In genomic region chr17:47276868-47277267, GRCh38 we compare ENCODE assay signal across 8 cellular contexts. TPM values are rescaled to one million over a fixed set of nuclear protein-coding genes. Genes with fewer than 3 reads are reported as not detected.
DNase-seq lines count a peak whose midpoint lies in the region; ATAC-seq and TF ChIP-seq lines count a peak whose summit lies in the region.

No MANE protein-coding gene starts in this region.

- H3K9me3 ChIP-seq in Peyer's patch (no peaks in the 10 kb centered on the region), gastroesophageal sphincter (no peaks in the 10 kb centered on the region)

- intact Hi-C loops in sciatic nerve (cut with DNase I), result no loop called here

- no peak for TF ChIP-seq EP300 in gastroesophageal sphincter (IDR thresholded peaks at IDR 0.05)

- ATAC-seq in gastroesophageal sphincter (peak; percentile 43), sciatic nerve (peak; percentile 58), HG02884 (IDR thresholded peaks at IDR 0.05; ENCODE audit: unreplicated experiment) (no peak)
- ATAC-seq in activated CD8-positive, alpha-beta T cell treated with anti-CD3 and anti-CD28 coated beads, Interleukin-2, amount 10 ng/mL, durations not matched to agents 7 days and 5 days, result no peak

- H3K27ac ChIP-seq in Peyer's patch (peak overlapping the region; percentile 25 to 81 (median 58)), gastroesophageal sphincter (peak overlapping the region; percentile 85 to 97 (median 92))

- H3K4me3 ChIP-seq in Peyer's patch (no peak overlapping the region), gastroesophageal sphincter (no peak overlapping the region)

- WGBS in gastroesophageal sphincter (ENCODE audit: low coverage in 1 of 2), 2 donors, result 0 to 20% methylated on average over 2 to 4 of the region's 10 CpGs

- no peak overlapping the region for H3K4me3 Mint-ChIP-seq in activated CD8-positive, alpha-beta T cell treated with anti-CD3 and anti-CD28 coated beads, Interleukin-2, amount 10 ng/mL, durations not matched to agents 7 days and 5 days

- CTCF ChIA-PET in activated CD8-positive, alpha-beta T cell treated with anti-CD3 and anti-CD28 coated beads, Interleukin-2, amount 10 ng/mL, durations not matched to agents 7 days and 5 days (lab: Charles Lee), result no interaction called here

- H3K4me1 Mint-ChIP-seq in activated CD8-positive, alpha-beta T cell treated with anti-CD3 and anti-CD28 coated beads, Interleukin-2, amount 10 ng/mL, durations not matched to agents 7 days and 5 days (ENCODE audit: low read depth), result peaks cover 9% of the 10 kb centered on the region

- H3K27ac Mint-ChIP-seq in activated CD8-positive, alpha-beta T cell treated with anti-CD3 and anti-CD28 coated beads, Interleukin-2, amount 10 ng/mL, durations not matched to agents 7 days and 5 days, result no peak overlapping the region

- no peaks in the 10 kb centered on the region for H3K9me3 Mint-ChIP-seq in activated CD8-positive, alpha-beta T cell treated with anti-CD3 and anti-CD28 coated beads, Interleukin-2, amount 10 ng/mL, durations not matched to agents 7 days and 5 days (ENCODE audit: insufficient read depth)

- POLR2A ChIA-PET in activated CD8-positive, alpha-beta T cell treated with anti-CD3 and anti-CD28 coated beads, Interleukin-2, amount 10 ng/mL, durations not matched to agents 7 days and 5 days (lab: Charles Lee), result interaction anchor here (0.8 kb wide), 1 partner anchor 23 kb away, joined by 3 read pairs; no protein-coding TSS in a partner anchor

- H3K36me3 Mint-ChIP-seq in activated CD8-positive, alpha-beta T cell treated with anti-CD3 and anti-CD28 coated beads, Interleukin-2, amount 10 ng/mL, durations not matched to agents 7 days and 5 days (ENCODE audit: low read depth), result no peaks in the 10 kb centered on the region

- H3K27me3 Mint-ChIP-seq in activated CD8-positive, alpha-beta T cell treated with anti-CD3 and anti-CD28 coated beads, Interleukin-2, amount 10 ng/mL, durations not matched to agents 7 days and 5 days (ENCODE audit: low read depth), result peaks cover 21% of the 10 kb centered on the region

- DNase-seq in GM03348 (ENCODE audit: low spot score), result peak; percentile 72
- DNase-seq in Peyer's patch, result peak in 1 of 3 donors; percentile 57
- DNase-seq in sciatic nerve (ENCODE audit: low spot score), result peak; percentile 81
- DNase-seq in mesenteric fat pad (ENCODE audit: low spot score), result no peak
- DNase-seq in retina, result no peak
- DNase-seq in activated CD8-positive, alpha-beta T cell treated with anti-CD3 and anti-CD28 coated beads, Interleukin-2, amount 10 ng/mL, durations not matched to agents 7 days and 5 days, result no peak

- H3K4me1 ChIP-seq in Peyer's patch (peaks cover 0 to 47% (median 13%) of the 10 kb centered on the region in 4 donors), gastroesophageal sphincter (peaks cover 39 to 87% (median 61%) of the 10 kb centered on the region in 3 donors)

- TF ChIP-seq CTCF in Peyer's patch (IDR thresholded peaks at IDR 0.05) (no peak), gastroesophageal sphincter (IDR thresholded peaks at IDR 0.05) (no peak)

- TF ChIP-seq POLR2A in Peyer's patch (IDR thresholded peaks at IDR 0.05) (no peak), gastroesophageal sphincter (IDR thresholded peaks at IDR 0.05) (no peak)

- H3K36me3 ChIP-seq in Peyer's patch, result no peaks in the 10 kb centered on the region
- no peaks in the 10 kb centered on the region for H3K36me3 ChIP-seq in gastroesophageal sphincter

- H3K27me3 ChIP-seq in Peyer's patch (no peaks in the 10 kb centered on the region), gastroesophageal sphincter (no peaks in the 10 kb centered on the region)

RNA-seq across cellular contexts. Expression of gene ITGB3, which starts 23.2 kb away (rescaled TPM):
- total RNA-seq in Peyer's patch (10 to 100 TPM in 1 of 4 donors, 1 to 10 TPM in 3; 4.6 to 18.2 (median 6.6) TPM), gastroesophageal sphincter (10 to 100 TPM; 22.1 to 58.7 (median 53.8) TPM), sciatic nerve (30.2 TPM), mesenteric fat pad (17.9 TPM)
- total RNA-seq in activated CD8-positive, alpha-beta T cell treated with anti-CD3 and anti-CD28 coated beads, Interleukin-2, amount 10 ng/mL, durations not matched to agents 7 days and 5 days, result under 1 TPM; 0.29 to 0.73 TPM

RNA-seq across cellular contexts. Expression of gene EFCAB13, which starts 46.9 kb away (rescaled TPM):
- total RNA-seq in Peyer's patch (10 to 100 TPM in 2 of 4 donors, 1 to 10 TPM in 2; 5.9 to 39.6 (median 12.9) TPM), gastroesophageal sphincter (10 to 100 TPM in 1 of 4 donors, 1 to 10 TPM in 3; 7.0 to 14.5 (median 8.6) TPM), sciatic nerve (24.5 TPM), mesenteric fat pad (5.6 TPM)
- 1 to 10 TPM; 4.4 to 4.6 TPM for total RNA-seq in activated CD8-positive, alpha-beta T cell treated with anti-CD3 and anti-CD28 coated beads, Interleukin-2, amount 10 ng/mL, durations not matched to agents 7 days and 5 days

Comparison
In these comparisons a context has a peak if more than half of its experiments do, and no peak if none do; other contexts are left out.
1. DNase-seq: peak in GM03348 (single experiment) and sciatic nerve (single experiment); none in mesenteric fat pad (single experiment), retina (single experiment) and activated CD8-positive, alpha-beta T cell treated with anti-CD3 and anti-CD28 coated beads, Interleukin-2, amount 10 ng/mL, durations not matched to agents 7 days and 5 days (single experiment).
2. ATAC-seq: peak in gastroesophageal sphincter (single experiment) and sciatic nerve (single experiment); none in HG02884 (single experiment) and activated CD8-positive, alpha-beta T cell treated with anti-CD3 and anti-CD28 coated beads, Interleukin-2, amount 10 ng/mL, durations not matched to agents 7 days and 5 days (single experiment).